1 cellular context compared by ENCODE assay signal in the genomic region with DNA sequence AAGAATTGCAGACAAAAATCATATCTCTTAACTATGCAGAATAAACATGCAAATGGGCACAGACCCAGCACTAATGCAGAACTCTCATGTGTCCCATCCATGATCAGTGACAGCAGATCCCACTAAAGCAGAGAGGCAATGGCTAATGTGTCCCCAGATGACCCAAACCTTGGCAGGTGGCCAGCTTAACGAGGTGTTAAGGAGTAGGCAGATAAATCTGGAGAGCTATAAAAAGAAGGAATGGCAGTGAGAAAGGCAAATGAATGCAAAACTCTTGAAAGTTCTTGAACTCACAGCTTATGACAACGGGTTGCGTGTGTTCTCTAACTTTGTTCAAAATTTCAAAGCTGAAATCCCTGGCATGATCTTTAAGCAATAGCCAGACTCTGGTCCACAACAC.
TF ChIP-seq lines count a peak whose summit lies in the region.

No MANE protein-coding gene starts in this region.

TF ChIP-seq in HEK293, 187 proteins besides CTCF, POLR2A, EP300 and RAD21 (continued from another document):
- TF ChIP-seq ZNF560 (tag by site-specific recombination; IDR thresholded peaks at IDR 0.05; ENCODE audit: borderline replicate concordance) (no peak), GLIS1 (tag by site-specific recombination; IDR thresholded peaks at IDR 0.05) (no peak), ZBTB7A (tag by site-specific recombination; IDR thresholded peaks at IDR 0.05; ENCODE audit: low read depth) (no peak), ZNF423 (tag by site-specific recombination; IDR thresholded peaks at IDR 0.05) (no peak), ZBTB17 (tag by site-specific recombination; IDR thresholded peaks at IDR 0.05) (peak; percentile 57; the same call in 1 of the 2 replicates), ZNF184 (tag by site-specific recombination; IDR thresholded peaks at IDR 0.05) (peak; percentile 65; the same call in 1 of the 2 replicates), ZNF311 (tag by site-specific recombination; IDR thresholded peaks at IDR 0.05; ENCODE audit: borderline replicate concordance) (no peak), GFI1B (tag by site-specific recombination; IDR thresholded peaks at IDR 0.05) (peak; percentile 22; the same call in 1 of the 2 replicates), ZNF211 (tag by site-specific recombination; IDR thresholded peaks at IDR 0.05; ENCODE audit: low read depth) (no peak), ZNF670 (tag by site-specific recombination; IDR thresholded peaks at IDR 0.05; ENCODE audit: low read depth) (no peak), WT1 (tag by site-specific recombination; IDR thresholded peaks at IDR 0.05) (peak; percentile 75), TRIM28 (IDR thresholded peaks at IDR 0.05; ENCODE audit: borderline replicate concordance, low read length) (0 out of 2 replicates have a peak, but pooled peaks have one; percentile 34), ZNF10 (tag by site-specific recombination; IDR thresholded peaks at IDR 0.05) (0 out of 2 replicates have a peak, but pooled peaks have one; percentile 34), ZNF510 (tag by site-specific recombination; IDR thresholded peaks at IDR 0.05; ENCODE audit: insufficient replicate concordance) (no peak), ZNF366 (tag by site-specific recombination; conservative IDR thresholded peaks at IDR 0.05) (no peak), ZNF404 (tag by site-specific recombination; IDR thresholded peaks at IDR 0.05) (no peak), ZNF157 (tag by site-specific recombination; IDR thresholded peaks at IDR 0.05) (no peak), YY2 (tag by site-specific recombination; IDR thresholded peaks at IDR 0.05) (no peak; the same call in 1 of the 2 replicates), ZNF843 (tag by site-specific recombination; IDR thresholded peaks at IDR 0.05) (peak; percentile 54; the same call in 1 of the 2 replicates)
- TF ChIP-seq, protein P1, sequence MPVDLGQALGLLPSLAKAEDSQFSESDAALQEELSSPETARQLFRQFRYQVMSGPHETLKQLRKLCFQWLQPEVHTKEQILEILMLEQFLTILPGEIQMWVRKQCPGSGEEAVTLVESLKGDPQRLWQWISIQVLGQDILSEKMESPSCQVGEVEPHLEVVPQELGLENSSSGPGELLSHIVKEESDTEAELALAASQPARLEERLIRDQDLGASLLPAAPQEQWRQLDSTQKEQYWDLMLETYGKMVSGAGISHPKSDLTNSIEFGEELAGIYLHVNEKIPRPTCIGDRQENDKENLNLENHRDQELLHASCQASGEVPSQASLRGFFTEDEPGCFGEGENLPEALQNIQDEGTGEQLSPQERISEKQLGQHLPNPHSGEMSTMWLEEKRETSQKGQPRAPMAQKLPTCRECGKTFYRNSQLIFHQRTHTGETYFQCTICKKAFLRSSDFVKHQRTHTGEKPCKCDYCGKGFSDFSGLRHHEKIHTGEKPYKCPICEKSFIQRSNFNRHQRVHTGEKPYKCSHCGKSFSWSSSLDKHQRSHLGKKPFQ (tag by site-specific recombination; IDR thresholded peaks at IDR 0.05): peak; percentile 41; the same call in 1 of the 2 replicates
- TF ChIP-seq, protein P2, sequence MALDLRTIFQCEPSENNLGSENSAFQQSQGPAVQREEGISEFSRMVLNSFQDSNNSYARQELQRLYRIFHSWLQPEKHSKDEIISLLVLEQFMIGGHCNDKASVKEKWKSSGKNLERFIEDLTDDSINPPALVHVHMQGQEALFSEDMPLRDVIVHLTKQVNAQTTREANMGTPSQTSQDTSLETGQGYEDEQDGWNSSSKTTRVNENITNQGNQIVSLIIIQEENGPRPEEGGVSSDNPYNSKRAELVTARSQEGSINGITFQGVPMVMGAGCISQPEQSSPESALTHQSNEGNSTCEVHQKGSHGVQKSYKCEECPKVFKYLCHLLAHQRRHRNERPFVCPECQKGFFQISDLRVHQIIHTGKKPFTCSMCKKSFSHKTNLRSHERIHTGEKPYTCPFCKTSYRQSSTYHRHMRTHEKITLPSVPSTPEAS (tag by site-specific recombination; IDR thresholded peaks at IDR 0.05): no peak
- TF ChIP-seq, protein P3, sequence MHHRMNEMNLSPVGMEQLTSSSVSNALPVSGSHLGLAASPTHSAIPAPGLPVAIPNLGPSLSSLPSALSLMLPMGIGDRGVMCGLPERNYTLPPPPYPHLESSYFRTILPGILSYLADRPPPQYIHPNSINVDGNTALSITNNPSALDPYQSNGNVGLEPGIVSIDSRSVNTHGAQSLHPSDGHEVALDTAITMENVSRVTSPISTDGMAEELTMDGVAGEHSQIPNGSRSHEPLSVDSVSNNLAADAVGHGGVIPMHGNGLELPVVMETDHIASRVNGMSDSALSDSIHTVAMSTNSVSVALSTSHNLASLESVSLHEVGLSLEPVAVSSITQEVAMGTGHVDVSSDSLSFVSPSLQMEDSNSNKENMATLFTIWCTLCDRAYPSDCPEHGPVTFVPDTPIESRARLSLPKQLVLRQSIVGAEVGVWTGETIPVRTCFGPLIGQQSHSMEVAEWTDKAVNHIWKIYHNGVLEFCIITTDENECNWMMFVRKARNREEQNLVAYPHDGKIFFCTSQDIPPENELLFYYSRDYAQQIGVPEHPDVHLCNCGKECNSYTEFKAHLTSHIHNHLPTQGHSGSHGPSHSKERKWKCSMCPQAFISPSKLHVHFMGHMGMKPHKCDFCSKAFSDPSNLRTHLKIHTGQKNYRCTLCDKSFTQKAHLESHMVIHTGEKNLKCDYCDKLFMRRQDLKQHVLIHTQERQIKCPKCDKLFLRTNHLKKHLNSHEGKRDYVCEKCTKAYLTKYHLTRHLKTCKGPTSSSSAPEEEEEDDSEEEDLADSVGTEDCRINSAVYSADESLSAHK (tag by site-specific recombination; IDR thresholded peaks at IDR 0.05): peak; percentile 58; the same call in 1 of the 2 replicates
- TF ChIP-seq, protein P4, sequence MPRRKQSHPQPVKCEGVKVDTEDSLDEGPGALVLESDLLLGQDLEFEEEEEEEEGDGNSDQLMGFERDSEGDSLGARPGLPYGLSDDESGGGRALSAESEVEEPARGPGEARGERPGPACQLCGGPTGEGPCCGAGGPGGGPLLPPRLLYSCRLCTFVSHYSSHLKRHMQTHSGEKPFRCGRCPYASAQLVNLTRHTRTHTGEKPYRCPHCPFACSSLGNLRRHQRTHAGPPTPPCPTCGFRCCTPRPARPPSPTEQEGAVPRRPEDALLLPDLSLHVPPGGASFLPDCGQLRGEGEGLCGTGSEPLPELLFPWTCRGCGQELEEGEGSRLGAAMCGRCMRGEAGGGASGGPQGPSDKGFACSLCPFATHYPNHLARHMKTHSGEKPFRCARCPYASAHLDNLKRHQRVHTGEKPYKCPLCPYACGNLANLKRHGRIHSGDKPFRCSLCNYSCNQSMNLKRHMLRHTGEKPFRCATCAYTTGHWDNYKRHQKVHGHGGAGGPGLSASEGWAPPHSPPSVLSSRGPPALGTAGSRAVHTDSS (tag by site-specific recombination; IDR thresholded peaks at IDR 0.05): no peak
- TF ChIP-seq, protein P5, sequence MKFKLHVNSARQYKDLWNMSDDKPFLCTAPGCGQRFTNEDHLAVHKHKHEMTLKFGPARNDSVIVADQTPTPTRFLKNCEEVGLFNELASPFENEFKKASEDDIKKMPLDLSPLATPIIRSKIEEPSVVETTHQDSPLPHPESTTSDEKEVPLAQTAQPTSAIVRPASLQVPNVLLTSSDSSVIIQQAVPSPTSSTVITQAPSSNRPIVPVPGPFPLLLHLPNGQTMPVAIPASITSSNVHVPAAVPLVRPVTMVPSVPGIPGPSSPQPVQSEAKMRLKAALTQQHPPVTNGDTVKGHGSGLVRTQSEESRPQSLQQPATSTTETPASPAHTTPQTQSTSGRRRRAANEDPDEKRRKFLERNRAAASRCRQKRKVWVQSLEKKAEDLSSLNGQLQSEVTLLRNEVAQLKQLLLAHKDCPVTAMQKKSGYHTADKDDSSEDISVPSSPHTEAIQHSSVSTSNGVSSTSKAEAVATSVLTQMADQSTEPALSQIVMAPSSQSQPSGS (tag by site-specific recombination; IDR thresholded peaks at IDR 0.05; ENCODE audit: low read depth): no peak
- TF ChIP-seq, protein P6, sequence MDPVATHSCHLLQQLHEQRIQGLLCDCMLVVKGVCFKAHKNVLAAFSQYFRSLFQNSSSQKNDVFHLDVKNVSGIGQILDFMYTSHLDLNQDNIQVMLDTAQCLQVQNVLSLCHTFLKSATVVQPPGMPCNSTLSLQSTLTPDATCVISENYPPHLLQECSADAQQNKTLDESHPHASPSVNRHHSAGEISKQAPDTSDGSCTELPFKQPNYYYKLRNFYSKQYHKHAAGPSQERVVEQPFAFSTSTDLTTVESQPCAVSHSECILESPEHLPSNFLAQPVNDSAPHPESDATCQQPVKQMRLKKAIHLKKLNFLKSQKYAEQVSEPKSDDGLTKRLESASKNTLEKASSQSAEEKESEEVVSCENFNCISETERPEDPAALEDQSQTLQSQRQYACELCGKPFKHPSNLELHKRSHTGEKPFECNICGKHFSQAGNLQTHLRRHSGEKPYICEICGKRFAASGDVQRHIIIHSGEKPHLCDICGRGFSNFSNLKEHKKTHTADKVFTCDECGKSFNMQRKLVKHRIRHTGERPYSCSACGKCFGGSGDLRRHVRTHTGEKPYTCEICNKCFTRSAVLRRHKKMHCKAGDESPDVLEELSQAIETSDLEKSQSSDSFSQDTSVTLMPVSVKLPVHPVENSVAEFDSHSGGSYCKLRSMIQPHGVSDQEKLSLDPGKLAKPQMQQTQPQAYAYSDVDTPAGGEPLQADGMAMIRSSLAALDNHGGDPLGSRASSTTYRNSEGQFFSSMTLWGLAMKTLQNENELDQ (tag by site-specific recombination; IDR thresholded peaks at IDR 0.05; ENCODE audit: low read depth): no peak
